18 cellular contexts compared by ENCODE assay signal in the genomic region with DNA sequence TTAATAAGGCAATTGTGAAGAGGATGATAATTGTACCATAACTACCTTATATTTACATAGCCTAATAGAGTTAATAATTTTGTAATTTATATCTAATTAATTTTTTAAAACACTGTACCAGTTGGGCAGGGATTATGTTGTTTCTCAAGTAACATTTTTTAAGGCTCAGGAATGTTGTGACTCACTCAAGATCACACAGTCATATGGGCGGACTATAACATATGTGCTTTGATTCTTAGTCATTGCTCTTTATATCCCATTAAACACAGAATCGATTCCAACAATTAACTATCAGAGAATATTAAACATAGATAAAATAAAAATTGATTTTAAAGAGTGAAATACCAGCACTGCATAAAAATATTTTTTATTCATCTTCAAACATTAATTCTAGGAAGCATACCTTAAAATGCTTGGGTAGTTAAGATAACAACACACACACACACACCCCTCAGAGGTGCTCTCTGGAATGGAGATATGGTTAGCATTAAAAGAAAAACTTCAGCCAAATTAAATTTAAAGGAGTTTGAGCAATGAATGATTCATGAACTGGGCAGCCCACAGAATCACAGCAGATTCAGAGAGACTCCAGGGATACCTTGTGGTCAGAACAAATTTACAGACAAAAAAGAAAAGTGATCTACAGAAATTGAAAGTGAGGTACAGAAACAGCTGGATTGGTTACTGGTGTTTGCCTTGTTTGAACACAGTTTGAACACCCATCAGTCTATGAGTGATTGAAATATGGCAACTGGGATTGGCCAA.
DNase-seq lines count a peak whose midpoint lies in the region; ATAC-seq and TF ChIP-seq lines count a peak whose summit lies in the region.
"Had no signal": no experiment of that assay in that cellular context is flagged by ENCODE, and none has a peak within 500 bp of the region (broad histone marks: within the 10 kb centered on the region; RNA-seq: fewer than 3 reads in every experiment).

No MANE protein-coding gene starts in this region.

- peak; percentile 72 for DNase-seq in HFFc6
- peak; percentile 11 for DNase-seq in amniotic stem cell (lab: John Stamatoyannopoulos, UW)
- peak; percentile 16 for DNase-seq in fibroblast of villous mesenchyme (ENCODE audit: low read depth)
- no peak for DNase-seq in 8988T
- DNase-seq in NCI-H524 (lab: John Stamatoyannopoulos, UW), result no peak
- DNase-seq in cardiac septum (ENCODE audit: low spot score), result no peak
- DNase-seq: cortex of kidney; DND-41; gastrocnemius medialis; GOT3; islet precursor cell; stimulated activated CD8-positive, alpha-beta memory T cell treated with anti-CD3 and anti-CD28 coated beads, Interleukin-4, amount 100 ng/mL, for 48 hours; trophoblast cell had no signal

- ATAC-seq in HG02938 (IDR thresholded peaks at IDR 0.05; ENCODE audit: unreplicated experiment), result no peak
- ATAC-seq: gastrocnemius medialis had no signal

- H3K27ac Mint-ChIP-seq in HFFc6, result peak overlapping the region; percentile 60
- H3K27ac Mint-ChIP-seq: activated naive CD8-positive, alpha-beta T cell; B cell had no signal

- H3K36me3 ChIP-seq in ACC112 (ENCODE audit: insufficient read depth, low read length), result no peaks in the 10 kb centered on the region
- H3K36me3 ChIP-seq: gastrocnemius medialis, prostate gland had no signal

- peak overlapping the region; percentile 87 for H3K27ac ChIP-seq in ACC112 (ENCODE audit: low read depth, low read length)
- H3K27ac ChIP-seq: gastrocnemius medialis, prostate gland had no signal

- peaks cover 27% of the 10 kb centered on the region for H3K4me1 ChIP-seq in ACC112 (ENCODE audit: control insufficient read depth, insufficient read depth, low read length, unreplicated experiment)
- H3K4me1 ChIP-seq: gastrocnemius medialis, prostate gland had no signal

- H3K27me3 ChIP-seq in ACC112 (ENCODE audit: insufficient read depth, low read length), result no peaks in the 10 kb centered on the region
- H3K27me3 ChIP-seq: gastrocnemius medialis had no signal

- intact Hi-C loops in cardiac septum (cut with DNase I), result no loop called here

- TF ChIP-seq CTCF in HFFc6 (IDR thresholded peaks at IDR 0.05), result no peak
- no peak for TF ChIP-seq CTCF in fibroblast of villous mesenchyme (IDR thresholded peaks at IDR 0.05; ENCODE audit: insufficient read depth, low read depth, low read length)

- H3K79me2 ChIP-seq in ACC112 (ENCODE audit: control insufficient read depth, insufficient read depth, low read length, unreplicated experiment), result no peaks in the 10 kb centered on the region

- no peak overlapping the region for H2AFZ ChIP-seq in ACC112 (ENCODE audit: low read length, unreplicated experiment)

- peak overlapping the region; percentile 38 for H3K4me3 ChIP-seq in ACC112 (ENCODE audit: low read depth, low read length)
- no peak overlapping the region for H3K4me3 ChIP-seq in fibroblast of villous mesenchyme (ENCODE audit: low read depth, low read length)
- H3K4me3 ChIP-seq: gastrocnemius medialis, prostate gland had no signal

- no peaks in the 10 kb centered on the region for H3K36me3 Mint-ChIP-seq in HFFc6 (ENCODE audit: low read depth)

- H3K27me3 Mint-ChIP-seq in HFFc6 (ENCODE audit: insufficient read depth), result no peaks in the 10 kb centered on the region; the same call in 1 of the 2 replicates
- H3K27me3 Mint-ChIP-seq: activated naive CD8-positive, alpha-beta T cell had no signal

- H3K9me3 Mint-ChIP-seq in HFFc6, result no peaks in the 10 kb centered on the region; the same call in 1 of the 2 replicates

- H3K4me1 Mint-ChIP-seq in HFFc6 (ENCODE audit: low read depth), result peaks cover 33% of the 10 kb centered on the region
- H3K4me1 Mint-ChIP-seq: B cell had no signal

- peak overlapping the region; percentile 62 for H3K4me3 Mint-ChIP-seq in HFFc6
- H3K4me3 Mint-ChIP-seq: activated naive CD8-positive, alpha-beta T cell; B cell had no signal

Comparison
In these comparisons a context has a peak if more than half of its experiments do, and no peak if none do; other contexts are left out.
1. DNase-seq: peak in HFFc6 (single experiment), amniotic stem cell (single experiment) and fibroblast of villous mesenchyme (single experiment); none in 8988T (single experiment), NCI-H524 (0 of 2) and cardiac septum (single experiment).